ENCODE assay signal across 8 cellular contexts in genomic region chr12:49130151-49131050, GRCh38.
A peak's percentile ranks its signal among the peaks of the same experiment; 100 is the strongest.
DNase-seq lines count a peak whose midpoint lies in the region; ATAC-seq and TF ChIP-seq lines count a peak whose summit lies in the region.

No MANE protein-coding gene starts in this region.

- peak overlapping the region; percentile 98 for H3K4me3 ChIP-seq in AG10803 (ENCODE audit: low read length)

- DNase-seq in AG10803 (ENCODE audit: low read depth) = peak; percentile 93
- DNase-seq in NCI-H2227 treated with DMSO at 0.1 percent for 48 hours (lab: John Stamatoyannopoulos, UW) = peak; percentile 85
- DNase-seq in activated CD4-positive, CD25-positive, alpha-beta regulatory T cell (lab: John Stamatoyannopoulos, UW) = peak; percentile 79 to 86 (median 82)
- peak in 60 of 61 donors; percentile 27 to 94 (median 83) for DNase-seq in caudate nucleus (lab: John Stamatoyannopoulos, UW)
- DNase-seq in islet precursor cell = peak; percentile 97
- peak; percentile 85 to 88 for DNase-seq in stimulated activated CD4-positive, alpha-beta T cell treated with anti-CD3 and anti-CD28 coated beads, Interleukin-12 subunit alpha, Interleukin-12 subunit beta, amount 100 ng/mL, for 24 hours (ENCODE audit: low read depth in 2 of 2)

- H3K27ac ChIP-seq in caudate nucleus (ENCODE audit: low read depth, low read length) = peak overlapping the region; percentile 99

- peak; percentile 54 for ATAC-seq in GM19023 (IDR thresholded peaks at IDR 0.05; ENCODE audit: unreplicated experiment)
- ATAC-seq in HG03196 (IDR thresholded peaks at IDR 0.05; ENCODE audit: unreplicated experiment) = peak; percentile 52

- peak; percentile 81 for TF ChIP-seq CTCF in AG10803 (conservative IDR thresholded peaks at IDR 0.05; ENCODE audit: low read length)

Comparison
In these comparisons a context has a peak if more than half of its experiments do, and no peak if none do; other contexts are left out.
1. Peak in every context shown above with its lines: DNase-seq, ATAC-seq, H3K4me3 ChIP-seq and H3K27ac ChIP-seq.